Comparison of ENCODE assay signal across 9 cellular contexts in the genomic region with DNA sequence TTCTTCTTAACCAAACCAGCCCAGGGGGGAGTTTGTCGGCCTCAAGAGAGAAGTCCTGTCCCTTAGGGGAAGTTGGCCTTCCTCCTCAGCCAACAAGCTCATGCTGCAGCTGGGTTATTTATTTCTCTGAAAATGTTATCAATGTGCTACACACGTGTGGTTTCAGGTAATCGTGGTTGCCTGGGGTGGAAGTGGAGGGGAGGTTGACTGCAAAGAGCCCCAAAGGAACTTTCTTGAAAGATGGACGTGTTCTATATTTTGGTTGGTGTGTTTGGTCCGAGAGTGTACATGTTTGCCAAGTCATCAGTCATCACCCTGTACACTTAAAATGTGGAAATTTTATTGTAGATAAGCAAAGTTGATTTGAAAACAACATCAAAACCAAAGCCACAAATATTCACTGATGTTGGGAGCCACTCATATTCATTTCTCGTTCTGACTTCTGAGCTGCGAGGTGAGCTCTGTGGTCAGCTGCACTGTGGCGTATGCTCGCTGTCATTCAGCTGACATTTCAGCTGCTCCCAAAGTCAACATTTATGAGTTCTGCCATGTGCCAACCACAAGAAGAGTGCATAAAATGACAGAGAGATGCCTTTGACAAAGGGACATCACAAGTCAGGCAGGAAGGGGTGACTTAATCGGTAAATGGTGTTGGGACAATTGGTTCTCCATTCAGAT. TPM values are rescaled to one million over a fixed set of nuclear protein-coding genes. Genes with fewer than 3 reads are reported as not detected.
DNase-seq lines count a peak whose midpoint lies in the region; ATAC-seq, FAIRE-seq and TF ChIP-seq lines count a peak whose summit lies in the region.
"Had no signal": no experiment of that assay in that cellular context is flagged by ENCODE, and none has a peak within 500 bp of the region (broad histone marks: within the 10 kb centered on the region; RNA-seq: fewer than 3 reads in every experiment).

No MANE protein-coding gene starts in this region.

- CTCF ChIA-PET in K562 (lab: Yijun Ruan, JAX; ENCODE audit: low intra/inter-chr PET ratio), result interaction anchor here (4.9 kb wide), 1 partner anchor 47 kb away, joined by 32 read pairs; no protein-coding TSS in a partner anchor

- no peaks in the 10 kb centered on the region for H3K27me3 ChIP-seq in K562 (ENCODE audit: control insufficient read depth in 2 of 2, insufficient read depth in 2 of 2, low read length in 2 of 2)

- H4K20me1 ChIP-seq in K562 (replicated peaks; ENCODE audit: control insufficient read depth, insufficient read depth, low read length), result no peaks in the 10 kb centered on the region

- FAIRE-seq in K562 (lab: Jason Lieb, UNC), result peak; percentile 78
- FAIRE-seq: A204.1 had no signal

- intact Hi-C loops in K562 (cut with micrococcal nuclease), result loop anchor here (2.0 kb wide), 1 partner anchor 47 kb away; no protein-coding TSS in a partner anchor

- no peak for TF ChIP-seq POLR2A in K562 (conservative IDR thresholded peaks at IDR 0.05)

- peak; percentile 57; the same call in 1 of the 2 replicates for TF ChIP-seq EP300 in K562 (IDR thresholded peaks at IDR 0.05; ENCODE audit: low read length)

- no TSS peak for BruUV-seq in K562 (replicated peaks; lab: Mats Ljungman, UMichigan)

- no peak overlapping the region for H3K27ac ChIP-seq in K562 (ENCODE audit: extremely low read depth, low read depth, low read length)

- no peak for TF ChIP-seq CTCF in K562 (IDR thresholded peaks at IDR 0.05 in 2 of 3, conservative IDR thresholded peaks at IDR 0.05 in 1 of 3; ENCODE audit: insufficient read depth in 2 of 3, low read depth in 1 of 3, low read length in 3 of 3)

- no peaks in the 10 kb centered on the region for H3K9me1 ChIP-seq in K562 (ENCODE audit: control insufficient read depth, insufficient read depth, low read length)

- DNase-seq in NCI-H1105 treated with DMSO at 0.1 percent for 48 hours (lab: John Stamatoyannopoulos, UW) (peak; percentile 12), NCI-H1105 (lab: John Stamatoyannopoulos, UW) (no peak), NCI-H2196 (lab: John Stamatoyannopoulos, UW; ENCODE audit: unreplicated experiment) (peak; percentile 21), K562 (ENCODE audit: extremely low read depth in 1 of 4, low spot score in 3 of 4) (peak; percentile 54 to 63 (median 58)), iPS-NIHi7 (ENCODE audit: extremely low spot score) (no peak)
- DNase-seq in stimulated activated naive CD8-positive, alpha-beta T cell treated with anti-CD3 and anti-CD28 coated beads, Interleukin-15, Interleukin-2, amounts not matched to agents 100 U/mL and 50 U/mL, for 24 hours, result peak; percentile 65

- no peak overlapping the region for H3K4me3 ChIP-seq in K562

- peak overlapping the region; percentile 42; the same call in 1 of the 2 replicates for H3K4me2 ChIP-seq in K562 (ENCODE audit: insufficient read depth, low read length)

- H3K9ac ChIP-seq in K562 (ENCODE audit: insufficient read depth in 1 of 2, low read depth in 2 of 2, low read length in 2 of 2), result 0 out of 4 replicates have a peak overlapping the region, but pooled peaks of 1 of the 2 experiments have one; percentile 3

- TF ChIP-seq RAD21 in K562 (CRISPR knock-in tag; conservative IDR thresholded peaks at IDR 0.05 in 1 of 2, IDR thresholded peaks at IDR 0.05 in 1 of 2), result no peak

- ATAC-seq in HG02763 (IDR thresholded peaks at IDR 0.05; ENCODE audit: unreplicated experiment) (peak; percentile 62), K562 (peak; percentile 51), esophagus mucosa (no peak)
- ATAC-seq in stimulated activated naive CD8-positive, alpha-beta T cell treated with anti-CD3 and anti-CD28 coated beads, Interleukin-15, Interleukin-2, amounts not matched to agents 100 U/mL and 50 U/mL, for 24 hours, result peak; percentile 98

- H3K9me3 ChIP-seq in K562 (replicated peaks; ENCODE audit: control insufficient read depth, insufficient read depth, low read depth, low read length), result no peaks in the 10 kb centered on the region

- no peaks in the 10 kb centered on the region for H3K36me3 ChIP-seq in K562 (ENCODE audit: control insufficient read depth, insufficient read depth, low read length)

- H2AFZ ChIP-seq in K562 (ENCODE audit: low read depth, low read length), result peak overlapping the region; percentile 25

- no peaks in the 10 kb centered on the region for H3K79me2 ChIP-seq in K562 (ENCODE audit: control insufficient read depth, insufficient read depth, low read length)

- WGBS in K562 (ENCODE audit: insufficient coverage, low coverage, missing lambda C conversion rate), result 3% methylated on average over 10 of the region's 10 CpGs

- H3K4me1 ChIP-seq in K562 (replicated peaks in 1 of 2; ENCODE audit: control insufficient read depth in 2 of 2, insufficient read depth in 2 of 2, low read length in 2 of 2), result peaks cover 16 to 43% of the 10 kb centered on the region in 2 experiments

- POLR2A ChIA-PET in K562 (lab: Yijun Ruan, JAX), result interaction anchor here (0.9 to 1.2 kb wide), 2 partner anchors 9 to 36 kb away, joined by 4 to 5 read pairs; no protein-coding TSS in a partner anchor

- in situ Hi-C loops in K562 (cut with MboI), result no loop called here

TF ChIP-seq in K562, 482 proteins besides CTCF, POLR2A, EP300 and RAD21 (continues in another document):
- TF ChIP-seq, protein P1, sequence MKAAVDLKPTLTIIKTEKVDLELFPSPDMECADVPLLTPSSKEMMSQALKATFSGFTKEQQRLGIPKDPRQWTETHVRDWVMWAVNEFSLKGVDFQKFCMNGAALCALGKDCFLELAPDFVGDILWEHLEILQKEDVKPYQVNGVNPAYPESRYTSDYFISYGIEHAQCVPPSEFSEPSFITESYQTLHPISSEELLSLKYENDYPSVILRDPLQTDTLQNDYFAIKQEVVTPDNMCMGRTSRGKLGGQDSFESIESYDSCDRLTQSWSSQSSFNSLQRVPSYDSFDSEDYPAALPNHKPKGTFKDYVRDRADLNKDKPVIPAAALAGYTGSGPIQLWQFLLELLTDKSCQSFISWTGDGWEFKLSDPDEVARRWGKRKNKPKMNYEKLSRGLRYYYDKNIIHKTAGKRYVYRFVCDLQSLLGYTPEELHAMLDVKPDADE (conservative IDR thresholded peaks at IDR 0.05; ENCODE audit: control insufficient read depth, low read depth, low read length), result no peak
- TF ChIP-seq CCNT2 (IDR thresholded peaks at IDR 0.05; ENCODE audit: borderline replicate concordance, extremely low read depth, insufficient read length, low read depth, low read length) (no peak), NFATC3 (IDR thresholded peaks at IDR 0.05) (no peak), KLF6 (CRISPR knock-in tag; IDR thresholded peaks at IDR 0.05; ENCODE audit: borderline replicate concordance) (no peak)

RNA-seq across cellular contexts. Expression of a gene that starts 26.5 kb away (rescaled TPM):
- 0.81 and 1.3 TPM in 2 replicates for total RNA-seq in K562 (2011; cell fraction: chromatin; rRNA removed; ENCODE audit: low replicate concordance)
- 0.79 and 1.0 TPM in 2 replicates for total RNA-seq in K562 (2011; cell fraction: nucleolus; rRNA removed)
- total RNA-seq in K562 (2011; cell fraction: nucleoplasm; rRNA removed), result 0.81 and 2.1 TPM in 2 replicates
- total RNA-seq in K562 (2014; rRNA removed), result not detected in 2 replicates
- not detected in 2 replicates for total RNA-seq in K562 (2014; rRNA removed; fragmentation: Illumina TruSeq; extraction: Trizol)
- total RNA-seq in K562 (2015; rRNA removed; fragmentation: Illumina TruSeq; extraction: Trizol), result not detected in 2 replicates
- 0.31 TPM in 1 of 2 replicates, not detected in the other for total RNA-seq in K562 (2021)
- polyA plus RNA-seq in K562 (2011; rRNA removed), result 0.04 and 0.57 TPM in 2 replicates
- polyA plus RNA-seq in K562 (2011; cell fraction: cytosol; rRNA removed), result 0.12 and 0.15 TPM in 2 replicates
- 0.70 and 0.81 TPM in 2 replicates for polyA plus RNA-seq in K562 (2011; cell fraction: nucleus; rRNA removed)
- polyA plus RNA-seq in K562 (2012), result 0.39 and 0.44 TPM in 2 replicates
- polyA plus RNA-seq in K562 (2014; fragmentation: Illumina TruSeq; extraction: Trizol), result 0.16 and 0.29 TPM in 2 replicates
- not detected for polyA plus RNA-seq in K562 (2014; fragmentation: Nextera tagmentation; extraction: Ambion mirVana)
- 0.34 TPM in 1 of 2 replicates, not detected in the other for polyA plus RNA-seq in K562 (2014; rRNA removed)
- polyA minus RNA-seq in K562 (2011; rRNA and poly(A)+ RNA removed), result 0.18 TPM in 2 replicates
- polyA minus RNA-seq in K562 (2011; cell fraction: cytosol; rRNA and poly(A)+ RNA removed), result not detected in 2 replicates
- polyA minus RNA-seq in K562 (2011; cell fraction: nucleus; rRNA and poly(A)+ RNA removed), result 0.33 TPM in 1 of 2 replicates, not detected in the other
- total RNA-seq in esophagus mucosa, result 93.7 TPM

RNA-seq across cellular contexts. Expression of a gene that starts 59.5 kb away (rescaled TPM):
- 0.14 TPM in 1 of 2 replicates, not detected in the other for total RNA-seq in K562 (2011; cell fraction: chromatin; rRNA removed; ENCODE audit: low replicate concordance)
- total RNA-seq in K562 (2011; cell fraction: nucleolus; rRNA removed), result 0.13 TPM in 1 of 2 replicates, not detected in the other
- 0.07 TPM in 1 of 2 replicates, not detected in the other for total RNA-seq in K562 (2011; cell fraction: nucleoplasm; rRNA removed)
- total RNA-seq in K562 (2014; rRNA removed), result 0.08 and 0.09 TPM in 2 replicates
- 0.07 TPM in 1 of 2 replicates, not detected in the other for total RNA-seq in K562 (2014; rRNA removed; fragmentation: Illumina TruSeq; extraction: Trizol)
- 0.14 and 0.30 TPM in 2 replicates for total RNA-seq in K562 (2015; rRNA removed; fragmentation: Illumina TruSeq; extraction: Trizol)
- 0.09 and 0.27 TPM in 2 replicates for total RNA-seq in K562 (2021)
- polyA plus RNA-seq in K562 (2011; rRNA removed), result 0.01 and 0.11 TPM in 2 replicates
- polyA plus RNA-seq in K562 (2011; cell fraction: cytosol; rRNA removed), result 0.03 and 0.07 TPM in 2 replicates
- 0.13 and 0.27 TPM in 2 replicates for polyA plus RNA-seq in K562 (2011; cell fraction: nucleus; rRNA removed)
- 0.55 and 0.62 TPM in 2 replicates for polyA plus RNA-seq in K562 (2012)
- 0.08 and 0.10 TPM in 2 replicates for polyA plus RNA-seq in K562 (2014; fragmentation: Illumina TruSeq; extraction: Trizol)
- under 1 TPM; 0.01 to 0.39 TPM for polyA plus RNA-seq in K562 (2014; fragmentation: Nextera tagmentation; extraction: Ambion mirVana)
- 0.04 and 0.15 TPM in 2 replicates for polyA plus RNA-seq in K562 (2014; rRNA removed)
- 0.06 TPM in 1 of 2 replicates, not detected in the other for polyA minus RNA-seq in K562 (2011; rRNA and poly(A)+ RNA removed)
- not detected in 2 replicates for polyA minus RNA-seq in K562 (2011; cell fraction: cytosol; rRNA and poly(A)+ RNA removed)
- not detected in 2 replicates for polyA minus RNA-seq in K562 (2011; cell fraction: nucleus; rRNA and poly(A)+ RNA removed)
- 0.44 TPM for total RNA-seq in esophagus mucosa

Comparison
In these comparisons a context has a peak if more than half of its experiments do, and no peak if none do; other contexts are left out.
1. DNase-seq: peak in NCI-H1105 treated with DMSO at 0.1 percent for 48 hours (single experiment), NCI-H2196 (single experiment), K562 (4 of 4) and stimulated activated naive CD8-positive, alpha-beta T cell treated with anti-CD3 and anti-CD28 coated beads, Interleukin-15, Interleukin-2, amounts not matched to agents 100 U/mL and 50 U/mL, for 24 hours (single experiment); none in NCI-H1105 (single experiment) and iPS-NIHi7 (single experiment).
2. RNA of a gene that starts 26.5 kb away (total RNA-seq): 93.7 TPM in esophagus mucosa (single experiment); 0.31 to 2.1 TPM in K562; every median in the first group is over 10 times any median in the second.